5 cellular contexts compared by ENCODE assay signal in the genomic region with DNA sequence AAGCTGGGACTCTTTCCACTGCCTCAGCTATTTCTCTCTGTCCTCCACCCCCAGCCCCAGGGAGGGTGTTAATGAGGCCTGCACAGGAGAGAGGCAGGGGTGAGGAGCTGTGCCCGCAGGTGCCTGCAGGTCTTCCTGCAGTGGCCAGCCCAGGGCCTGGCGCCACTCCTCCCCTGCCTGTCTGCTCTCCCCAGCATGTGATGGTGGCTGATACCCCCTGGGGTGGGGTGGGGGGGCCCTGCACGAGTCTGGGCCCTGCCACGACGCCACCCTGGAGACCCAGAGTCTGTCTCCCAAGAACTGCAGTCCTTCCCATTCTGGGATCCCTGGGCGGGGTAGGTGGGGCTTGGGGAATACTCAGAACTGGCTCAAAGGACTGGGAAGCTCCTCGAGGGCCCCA.
"Had no signal": no experiment of that assay in that cellular context is flagged by ENCODE, and none has a peak within 500 bp of the region (broad histone marks: within the 10 kb centered on the region; RNA-seq: fewer than 3 reads in every experiment).

No MANE protein-coding gene starts in this region.

- H2AFZ ChIP-seq: GM23338 had no signal

- H3K4me2 ChIP-seq: GM23338 had no signal

- H3K4me3 ChIP-seq: GM23338, K562 had no signal

- DNase-seq: H9, HCEC 1CT, IMR-90 had no signal
